In genomic region chr1:151762941-151763921, GRCh38 we compare ENCODE assay signal across 8 cellular contexts.
DNase-seq lines count a peak whose midpoint lies in the region; ATAC-seq lines count a peak whose summit lies in the region.

Gene MRPL9 (minus strand): TSS chr1:151763496. CDS start chr1:151763479, 17 bp downstream.

- DNase-seq in AML-193 (lab: John Stamatoyannopoulos, UW) (peak; percentile 53 to 67), GM19238 (ENCODE audit: insufficient read length, low spot score) (peak; percentile 96), NCI-H69 (lab: John Stamatoyannopoulos, UW) (peak; percentile 93), dedifferentiated amniotic fluid mesenchymal stem cell (ENCODE audit: extremely low spot score) (peak; percentile 62), left kidney (ENCODE audit: low read depth, low spot score) (peak; percentile 94)
- DNase-seq in activated CD4-positive, alpha-beta T cell treated with anti-CD3 and anti-CD28 coated beads, Interleukin-2, amount 50 U/mL, for 1 hour, result peak; percentile 83
- DNase-seq in stimulated activated CD4-positive, alpha-beta T cell treated with anti-CD3 and anti-CD28 coated beads, Interleukin-1b, Interleukin-23, amount 100 ng/mL, for 48 hours, result peak; percentile 89

- peak; percentile 99 for ATAC-seq in HG03460 (IDR thresholded peaks at IDR 0.05; ENCODE audit: unreplicated experiment)

Comparison
In these comparisons a context has a peak if more than half of its experiments do, and no peak if none do; other contexts are left out.
1. Peak in every context shown above with its lines: DNase-seq and ATAC-seq.